ENCODE assay signal across 1 cellular context in the genomic region with DNA sequence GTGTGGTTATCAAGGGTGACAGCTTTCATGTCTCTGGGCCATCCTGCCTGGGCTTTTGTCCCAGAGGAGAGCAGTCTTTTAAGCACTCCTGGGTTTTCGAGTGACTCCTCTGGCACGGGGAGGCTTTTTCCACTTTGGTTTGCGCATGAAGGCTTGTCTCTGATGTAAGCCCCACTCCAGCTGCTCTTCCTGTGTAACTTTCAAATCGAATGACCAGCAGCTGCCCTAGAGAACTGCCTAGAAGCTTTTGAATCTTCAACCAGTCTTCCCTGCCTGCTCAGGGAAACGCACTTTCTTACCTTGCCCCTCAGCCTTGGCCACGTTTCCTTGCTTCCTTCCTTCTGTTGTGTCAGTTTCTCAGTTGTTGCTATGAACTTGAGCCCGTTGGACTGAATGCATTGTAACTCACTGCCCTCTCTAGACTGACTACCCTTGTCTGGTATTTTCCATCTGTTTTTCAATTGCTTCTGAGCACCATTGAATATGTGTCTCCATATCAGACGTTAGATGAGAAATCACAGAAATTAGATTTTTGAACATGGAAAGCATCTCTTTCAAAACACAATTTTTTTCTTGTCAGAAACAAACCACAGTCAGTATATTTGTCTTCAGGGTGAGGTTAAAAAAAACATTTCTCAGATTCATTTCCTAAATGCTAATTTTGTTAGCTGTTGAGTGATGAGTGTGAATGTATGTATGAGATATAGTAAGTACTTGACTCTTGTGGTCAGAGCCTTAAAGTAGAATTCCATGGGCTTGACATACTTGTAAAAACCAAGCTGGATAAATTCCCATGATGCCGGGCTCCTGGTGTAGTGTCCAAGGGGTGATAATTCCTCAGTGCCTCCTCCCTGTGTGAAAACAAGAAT.
TF ChIP-seq lines count a peak whose summit lies in the region.

No MANE protein-coding gene starts in this region.

TF ChIP-seq in WTC11, 78 proteins besides CTCF, POLR2A, EP300 and RAD21 (continued from another document):
- TF ChIP-seq ZNF396 (CRISPR knock-in tag; IDR thresholded peaks at IDR 0.05; ENCODE audit: borderline replicate concordance) (no peak), NR3C1 (CRISPR knock-in tag; conservative IDR thresholded peaks at IDR 0.05; ENCODE audit: low read depth) (no peak)
- TF ChIP-seq, protein P1, sequence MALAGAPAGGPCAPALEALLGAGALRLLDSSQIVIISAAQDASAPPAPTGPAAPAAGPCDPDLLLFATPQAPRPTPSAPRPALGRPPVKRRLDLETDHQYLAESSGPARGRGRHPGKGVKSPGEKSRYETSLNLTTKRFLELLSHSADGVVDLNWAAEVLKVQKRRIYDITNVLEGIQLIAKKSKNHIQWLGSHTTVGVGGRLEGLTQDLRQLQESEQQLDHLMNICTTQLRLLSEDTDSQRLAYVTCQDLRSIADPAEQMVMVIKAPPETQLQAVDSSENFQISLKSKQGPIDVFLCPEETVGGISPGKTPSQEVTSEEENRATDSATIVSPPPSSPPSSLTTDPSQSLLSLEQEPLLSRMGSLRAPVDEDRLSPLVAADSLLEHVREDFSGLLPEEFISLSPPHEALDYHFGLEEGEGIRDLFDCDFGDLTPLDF (CRISPR knock-in tag; IDR thresholded peaks at IDR 0.05), result no peak
TF ChIP-seq in WTC11: peak in this region for 0.
